ENCODE assay signal across 8 cellular contexts in genomic region chr17:50863931-50864330, GRCh38. TPM values are rescaled to one million over a fixed set of nuclear protein-coding genes. Genes with fewer than 3 reads are reported as not detected.
A peak's percentile ranks its signal among the peaks of the same experiment; 100 is the strongest.
DNase-seq lines count a peak whose midpoint lies in the region; ATAC-seq and TF ChIP-seq lines count a peak whose summit lies in the region.

No MANE protein-coding gene starts in this region.

- intact Hi-C loops in activated CD4-positive, alpha-beta T cell treated with anti-CD3 and anti-CD28 coated beads, Interleukin-2, amount 10 ng/mL, durations not matched to agents 24 days and 14 days (cut with micrococcal nuclease) = no loop called here
- intact Hi-C loops in adrenal gland (cut with DNase I) = no loop called here

- ATAC-seq in GM21515 (IDR thresholded peaks at IDR 0.05; ENCODE audit: unreplicated experiment) (no peak), GM18909 (IDR thresholded peaks at IDR 0.05; ENCODE audit: poor library complexity, unreplicated experiment) (no peak)

- H3K4me1 ChIP-seq in adrenal gland (replicated peaks in 1 of 2) = peaks cover 15 to 49% of the 10 kb centered on the region in 2 donors
- H3K4me1 ChIP-seq in suprapubic skin = peaks cover 43% of the 10 kb centered on the region

- H3K27me3 ChIP-seq in adrenal gland = no peaks in the 10 kb centered on the region
- H3K27me3 ChIP-seq in kidney epithelial cell (ENCODE audit: control insufficient read depth, insufficient read depth, low read length) = no peaks in the 10 kb centered on the region
- H3K27me3 ChIP-seq in suprapubic skin = no peaks in the 10 kb centered on the region

- TF ChIP-seq CTCF in adrenal gland (IDR thresholded peaks at IDR 0.05) (no peak), kidney epithelial cell (IDR thresholded peaks at IDR 0.05; ENCODE audit: insufficient read depth, low read length, poor library complexity, severe bottlenecking) (no peak), suprapubic skin (IDR thresholded peaks at IDR 0.05) (no peak)

- peak overlapping the region; percentile 97 for H3K4me3 Mint-ChIP-seq in activated CD4-positive, alpha-beta T cell treated with anti-CD3 and anti-CD28 coated beads, Interleukin-2, amount 10 ng/mL, durations not matched to agents 24 days and 14 days

- DNase-seq in activated CD4-positive, alpha-beta T cell treated with anti-CD3 and anti-CD28 coated beads, Interleukin-2, amount 10 ng/mL, durations not matched to agents 24 days and 14 days = no peak
- DNase-seq in activated CD4-positive, alpha-beta T cell treated with anti-CD3 and anti-CD28 coated beads, Interleukin-2, amount 50 U/mL, for 48 hours = no peak
- DNase-seq in adrenal gland (no peak), kidney epithelial cell (ENCODE audit: low read depth) (no peak), suprapubic skin (ENCODE audit: low spot score in 2 of 2) (no peak), DMS53 treated with DMSO at 0.1 percent for 48 hours (lab: John Stamatoyannopoulos, UW; ENCODE audit: unreplicated experiment) (no peak)

- H3K36me3 Mint-ChIP-seq in activated CD4-positive, alpha-beta T cell treated with anti-CD3 and anti-CD28 coated beads, Interleukin-2, amount 10 ng/mL, durations not matched to agents 24 days and 14 days (ENCODE audit: low read depth) = peaks cover 22% of the 10 kb centered on the region

- H3K27ac ChIP-seq in adrenal gland (peak overlapping the region; percentile 97 to 100 (median 99)), suprapubic skin (peak overlapping the region; percentile 99)

- H3K4me3 ChIP-seq in adrenal gland (peak overlapping the region in 1 of 4 donors; percentile 87), kidney epithelial cell (ENCODE audit: low read depth, low read length) (peak overlapping the region; percentile 78), suprapubic skin (peak overlapping the region; percentile 97)

- WGBS in adrenal gland, 4 donors = 38 to 61% (median 39%) methylated on average over 3 of the region's 3 CpGs
- WGBS in suprapubic skin = 32% methylated on average over 3 of the region's 3 CpGs

- no peaks in the 10 kb centered on the region for H3K27me3 Mint-ChIP-seq in activated CD4-positive, alpha-beta T cell treated with anti-CD3 and anti-CD28 coated beads, Interleukin-2, amount 10 ng/mL, durations not matched to agents 24 days and 14 days

- H3K9me3 ChIP-seq in adrenal gland (replicated peaks in 1 of 3) (no peaks in the 10 kb centered on the region), suprapubic skin (no peaks in the 10 kb centered on the region)

- H3K36me3 ChIP-seq in adrenal gland (replicated peaks in 1 of 2) (peaks cover 0 to 22% of the 10 kb centered on the region in 2 donors), kidney epithelial cell (ENCODE audit: control insufficient read depth, insufficient read depth, low read length) (no peaks in the 10 kb centered on the region), suprapubic skin (peaks cover 10% of the 10 kb centered on the region)

- no peaks in the 10 kb centered on the region for H3K9me3 Mint-ChIP-seq in activated CD4-positive, alpha-beta T cell treated with anti-CD3 and anti-CD28 coated beads, Interleukin-2, amount 10 ng/mL, durations not matched to agents 24 days and 14 days

- TF ChIP-seq EP300 in suprapubic skin (IDR thresholded peaks at IDR 0.05) = no peak

- peaks cover 40% of the 10 kb centered on the region for H3K4me1 Mint-ChIP-seq in activated CD4-positive, alpha-beta T cell treated with anti-CD3 and anti-CD28 coated beads, Interleukin-2, amount 10 ng/mL, durations not matched to agents 24 days and 14 days

- no peak overlapping the region for H3K27ac Mint-ChIP-seq in activated CD4-positive, alpha-beta T cell treated with anti-CD3 and anti-CD28 coated beads, Interleukin-2, amount 10 ng/mL, durations not matched to agents 24 days and 14 days

- TF ChIP-seq POLR2A in adrenal gland (IDR thresholded peaks at IDR 0.05) (no peak), suprapubic skin (IDR thresholded peaks at IDR 0.05) (no peak)

RNA-seq across cellular contexts. Expression of gene TOB1, which starts 2.2 kb away (rescaled TPM):
- 29.0 and 30.1 TPM in 2 replicates for total RNA-seq in activated CD4-positive, alpha-beta T cell treated with anti-CD3 and anti-CD28 coated beads, Interleukin-2, amount 10 ng/mL, durations not matched to agents 24 days and 14 days
- total RNA-seq in adrenal gland = 100 to 1,000 TPM in 4 of 8 donors, 10 to 100 TPM in 4; 29.0 to 332 (median 98.7) TPM
- polyA plus RNA-seq in adrenal gland = 10 to 100 TPM; 42.9 to 75.4 (median 49.3) TPM
- total RNA-seq in kidney epithelial cell = 11.4 and 12.6 TPM in 2 replicates
- 100 to 1,000 TPM; 151 to 255 (median 174) TPM for total RNA-seq in suprapubic skin

RNA-seq across cellular contexts. Expression of gene WFIKKN2, which starts 28.5 kb away (rescaled TPM):
- total RNA-seq in activated CD4-positive, alpha-beta T cell treated with anti-CD3 and anti-CD28 coated beads, Interleukin-2, amount 10 ng/mL, durations not matched to agents 24 days and 14 days = not detected in 2 replicates
- total RNA-seq in adrenal gland (1 to 10 TPM in 7 of 8 donors, under 1 TPM in 1; 0.95 to 2.0 (median 1.4) TPM), kidney epithelial cell (not detected in 2 replicates), suprapubic skin (under 1 TPM; 0.36 to 0.93 (median 0.65) TPM)
- polyA plus RNA-seq in adrenal gland = 1 to 10 TPM in 2 of 3 donors, under 1 TPM in 1; 0.81 to 1.4 (median 1.4) TPM
